8 cellular contexts compared by ENCODE assay signal in genomic region chr13:50126378-50127016, GRCh38.
DNase-seq lines count a peak whose midpoint lies in the region; ATAC-seq and TF ChIP-seq lines count a peak whose summit lies in the region.

No MANE protein-coding gene starts in this region.

- H2AFZ ChIP-seq in mesenchymal stem cell (ENCODE audit: low read depth, low read length) = peak overlapping the region; percentile 85

- CTCF ChIA-PET in activated CD8-positive, alpha-beta memory T cell treated with anti-CD3 and anti-CD28 coated beads, Interleukin-2, amount 10 ng/mL, durations not matched to agents 7 days and 5 days (lab: Charles Lee) = interaction anchor here (0.7 to 8.8 kb wide), 5 partner anchors 44 to 786 kb away, joined by 3 to 93 read pairs (median 4); no protein-coding TSS in a partner anchor

- H4K91ac ChIP-seq in mesenchymal stem cell (ENCODE audit: low read length) = no peak overlapping the region

- peak overlapping the region; percentile 90 to 99 (median 97) for H3K4me3 ChIP-seq in breast epithelium
- H3K4me3 ChIP-seq in mesenchymal stem cell (ENCODE audit: insufficient read depth in 1 of 2, low read depth in 1 of 2, low read length in 2 of 2) = peak overlapping the region in 1 of 2 experiments; percentile 80

- H3K79me1 ChIP-seq in mesenchymal stem cell (replicated peaks; ENCODE audit: low read length, poor library complexity, severe bottlenecking) = peaks cover 5% of the 10 kb centered on the region

- no peak overlapping the region for H2BK5ac ChIP-seq in mesenchymal stem cell (ENCODE audit: low read depth, low read length, poor library complexity, severe bottlenecking)

- peak; percentile 50 for DNase-seq in activated CD8-positive, alpha-beta memory T cell treated with anti-CD3 and anti-CD28 coated beads, Interleukin-2, amount 10 ng/mL, durations not matched to agents 7 days and 5 days
- DNase-seq in activated CD8-positive, alpha-beta memory T cell treated with anti-CD3 and anti-CD28 coated beads, Interleukin-2, amount 50 U/mL, for 4 hours = no peak
- DNase-seq in NCI-H460 (ENCODE audit: extremely low read depth, low read depth) (peak; percentile 21), breast epithelium (ENCODE audit: low spot score in 2 of 2) (no peak), mesenchymal stem cell (peak; percentile 87), middle frontal gyrus (ENCODE audit: extremely low spot score, low spot score) (no peak), glomerular visceral epithelial cell (ENCODE audit: extremely low spot score) (no peak), DMS 273 (lab: John Stamatoyannopoulos, UW; ENCODE audit: unreplicated experiment) (no peak)

- peaks cover 0 to 49% of the 10 kb centered on the region in 2 donors for H3K27me3 ChIP-seq in breast epithelium
- H3K27me3 ChIP-seq in mesenchymal stem cell (ENCODE audit: control insufficient read depth in 1 of 2, insufficient read depth in 1 of 2, low read length in 2 of 2) = peaks cover 0 to 50% of the 10 kb centered on the region in 2 experiments

- peaks cover 64% of the 10 kb centered on the region for H3K4me1 Mint-ChIP-seq in activated CD8-positive, alpha-beta memory T cell treated with anti-CD3 and anti-CD28 coated beads, Interleukin-2, amount 10 ng/mL, durations not matched to agents 7 days and 5 days

- H3K9me3 ChIP-seq in breast epithelium = no peaks in the 10 kb centered on the region
- H3K9me3 ChIP-seq in mesenchymal stem cell (ENCODE audit: control insufficient read depth, low read length) = no peaks in the 10 kb centered on the region

- H3K36me3 ChIP-seq in breast epithelium (no peaks in the 10 kb centered on the region), mesenchymal stem cell (ENCODE audit: control insufficient read depth in 1 of 2, insufficient read depth in 2 of 2, low read depth in 1 of 2, low read length in 2 of 2) (peaks cover 2 to 6% of the 10 kb centered on the region in 2 experiments)

- peak overlapping the region; percentile 80 for H3K4me3 Mint-ChIP-seq in activated CD8-positive, alpha-beta memory T cell treated with anti-CD3 and anti-CD28 coated beads, Interleukin-2, amount 10 ng/mL, durations not matched to agents 7 days and 5 days

- H3K27ac ChIP-seq in breast epithelium (peak overlapping the region; percentile 98 to 99), mesenchymal stem cell (ENCODE audit: low read length, poor library complexity, severe bottlenecking) (no peak overlapping the region)

- WGBS in mesenchymal stem cell = 17% methylated on average over 22 of the region's 22 CpGs

- H3K4me1 ChIP-seq in breast epithelium = peaks cover 0 to 6% of the 10 kb centered on the region in 2 donors
- H3K4me1 ChIP-seq in mesenchymal stem cell (ENCODE audit: control insufficient read depth, insufficient read depth, low read depth, low read length) = peaks cover 38% of the 10 kb centered on the region

- TF ChIP-seq CTCF in breast epithelium (IDR thresholded peaks at IDR 0.05) = no peak

- no peak for ATAC-seq in activated CD8-positive, alpha-beta memory T cell treated with anti-CD3 and anti-CD28 coated beads, Interleukin-2, amount 10 ng/mL, durations not matched to agents 7 days and 5 days

- peak overlapping the region; percentile 80 to 87 for H3K18ac ChIP-seq in mesenchymal stem cell (ENCODE audit: low read depth in 1 of 2, low read length in 2 of 2)

- peaks cover 44% of the 10 kb centered on the region for H3K27me3 Mint-ChIP-seq in activated CD8-positive, alpha-beta memory T cell treated with anti-CD3 and anti-CD28 coated beads, Interleukin-2, amount 10 ng/mL, durations not matched to agents 7 days and 5 days

- H3K9me3 Mint-ChIP-seq in activated CD8-positive, alpha-beta memory T cell treated with anti-CD3 and anti-CD28 coated beads, Interleukin-2, amount 10 ng/mL, durations not matched to agents 7 days and 5 days (ENCODE audit: low read depth) = no peaks in the 10 kb centered on the region

- H3K23ac ChIP-seq in mesenchymal stem cell (ENCODE audit: low read length in 2 of 2) = peak overlapping the region in 1 of 2 experiments; percentile 93

- H3K27ac Mint-ChIP-seq in activated CD8-positive, alpha-beta memory T cell treated with anti-CD3 and anti-CD28 coated beads, Interleukin-2, amount 10 ng/mL, durations not matched to agents 7 days and 5 days = peak overlapping the region; percentile 93

- H2BK120ac ChIP-seq in mesenchymal stem cell (ENCODE audit: low read depth, low read length) = peak overlapping the region; percentile 52

- intact Hi-C loops in breast epithelium (cut with DNase I; ENCODE audit: low total_unique reads) = loop anchor here (5.0 to 10.0 kb wide), 2 partner anchors 44 to 132 kb away; partner anchors contain the start of gene TRIM13

- H2AK5ac ChIP-seq in mesenchymal stem cell (ENCODE audit: low read length, severe bottlenecking) = no peak overlapping the region

- peaks cover 11% of the 10 kb centered on the region for H3K36me3 Mint-ChIP-seq in activated CD8-positive, alpha-beta memory T cell treated with anti-CD3 and anti-CD28 coated beads, Interleukin-2, amount 10 ng/mL, durations not matched to agents 7 days and 5 days

- H4K8ac ChIP-seq in mesenchymal stem cell (ENCODE audit: low read length) = peak overlapping the region; percentile 93

- H2BK15ac ChIP-seq in mesenchymal stem cell (ENCODE audit: low read depth, poor library complexity, severe bottlenecking) = no peak overlapping the region

- H2BK12ac ChIP-seq in mesenchymal stem cell (ENCODE audit: low read length in 2 of 2) = peak overlapping the region in 1 of 2 experiments; percentile 80

- peak overlapping the region in 1 of 2 experiments; percentile 74 for H3K4ac ChIP-seq in mesenchymal stem cell (ENCODE audit: low read depth in 1 of 2, low read length in 2 of 2)

- H3K4me2 ChIP-seq in mesenchymal stem cell (ENCODE audit: low read length, poor library complexity, severe bottlenecking) = peak overlapping the region; percentile 99

- peak overlapping the region; percentile 98 for H3K9ac ChIP-seq in mesenchymal stem cell (ENCODE audit: low read length)

- no peak overlapping the region for H3K14ac ChIP-seq in mesenchymal stem cell (ENCODE audit: low read length in 2 of 2)

- no peak for TF ChIP-seq POLR2A in breast epithelium (IDR thresholded peaks at IDR 0.05)

Comparison
In these comparisons a context has a peak if more than half of its experiments do, and no peak if none do; other contexts are left out.
1. DNase-seq: peak in activated CD8-positive, alpha-beta memory T cell treated with anti-CD3 and anti-CD28 coated beads, Interleukin-2, amount 10 ng/mL, durations not matched to agents 7 days and 5 days (single experiment), NCI-H460 (single experiment) and mesenchymal stem cell (single experiment); none in activated CD8-positive, alpha-beta memory T cell treated with anti-CD3 and anti-CD28 coated beads, Interleukin-2, amount 50 U/mL, for 4 hours (single experiment), breast epithelium (0 of 2), middle frontal gyrus (single experiment), glomerular visceral epithelial cell (single experiment) and DMS 273 (single experiment).